ENCODE assay signal across 20 cellular contexts in genomic region chr2:230494980-230495379, GRCh38.
"Had no signal": no experiment of that assay in that cellular context is flagged by ENCODE, and none has a peak within 500 bp of the region (broad histone marks: within the 10 kb centered on the region; RNA-seq: fewer than 3 reads in every experiment).

No MANE protein-coding gene starts in this region.

- ATAC-seq: foreskin keratinocyte, left lung, pancreas, psoas muscle, SK-N-SH treated with all-trans-retinoic acid at 6 μM for 48 hours, T-cell had no signal

- H3K4me1 Mint-ChIP-seq: nephron had no signal

- H3K27ac Mint-ChIP-seq: activated naive CD8-positive, alpha-beta T cell treated with anti-CD3 and anti-CD28 coated beads, Interleukin-2, amount 10 ng/mL, durations not matched to agents 7 days and 5 days; nephron had no signal

- H3K27me3 Mint-ChIP-seq: activated naive CD8-positive, alpha-beta T cell treated with anti-CD3 and anti-CD28 coated beads, Interleukin-2, amount 10 ng/mL, durations not matched to agents 7 days and 5 days; central memory CD8-positive, alpha-beta T cell; T-cell had no signal

- H3K4me3 Mint-ChIP-seq: activated naive CD8-positive, alpha-beta T cell treated with anti-CD3 and anti-CD28 coated beads, Interleukin-2, amount 10 ng/mL, durations not matched to agents 7 days and 5 days; central memory CD8-positive, alpha-beta T cell; nephron had no signal

- DNase-seq: activated CD4-positive, alpha-beta T cell treated with anti-CD3 and anti-CD28 coated beads for 4 hours; activated CD8-positive, alpha-beta memory T cell treated with anti-CD3 and anti-CD28 coated beads for 24 hours; activated CD8-positive, alpha-beta memory T cell treated with anti-CD3 and anti-CD28 coated beads, Interleukin-2, amount 50 U/mL, for 4 hours; activated gamma-delta T cell treated with Interleukin-2 at 50 U/mL for 16 hours; activated naive CD8-positive, alpha-beta T cell treated with anti-CD3 and anti-CD28 coated beads, Interleukin-2, amount 10 ng/mL, durations not matched to agents 7 days and 5 days; amniotic stem cell; effector memory CD4-positive, alpha-beta T cell; foreskin keratinocyte; kidney glomerular epithelial cell; left lung; pancreas; psoas muscle; spleen; stimulated activated CD4-positive, alpha-beta T cell treated with anti-CD3 and anti-CD28 coated beads, Interleukin-4, amount 100 ng/mL, for 4 hours; T-cell; transverse colon; uterus had no signal

- H3K9me3 Mint-ChIP-seq: central memory CD8-positive, alpha-beta T cell had no signal
